13 cellular contexts compared by ENCODE assay signal in genomic region chr14:63875311-63875710, GRCh38. TPM values are rescaled to one million over a fixed set of nuclear protein-coding genes. Genes with fewer than 3 reads are reported as not detected.
A peak's percentile ranks its signal among the peaks of the same experiment; 100 is the strongest.
DNase-seq lines count a peak whose midpoint lies in the region; ATAC-seq and TF ChIP-seq lines count a peak whose summit lies in the region.
"Had no signal": no experiment of that assay in that cellular context is flagged by ENCODE, and none has a peak within 500 bp of the region (broad histone marks: within the 10 kb centered on the region; RNA-seq: fewer than 3 reads in every experiment).

No MANE protein-coding gene starts in this region.

- TF ChIP-seq CTCF in body of pancreas (IDR thresholded peaks at IDR 0.05) (no peak), psoas muscle (IDR thresholded peaks at IDR 0.05) (no peak)
- TF ChIP-seq CTCF in CD8-positive, alpha-beta T cell (IDR thresholded peaks at IDR 0.05) = no peak

- CTCF ChIA-PET in CD8-positive, alpha-beta T cell (lab: Charles Lee) = no interaction called here

- H3K4me3 ChIP-seq in body of pancreas (no peak overlapping the region), psoas muscle (no peak overlapping the region)
- no peak overlapping the region for H3K4me3 ChIP-seq in CD8-positive, alpha-beta T cell (ENCODE audit: low read depth, low read length)
- H3K4me3 ChIP-seq: BLaER1 had no signal

- H3K27ac ChIP-seq in body of pancreas (peak overlapping the region; percentile 7 to 61 (median 44)), psoas muscle (peak overlapping the region; percentile 54)
- H3K27ac ChIP-seq in CD8-positive, alpha-beta T cell (ENCODE audit: low read depth, low read length) = no peak overlapping the region
- H3K27ac ChIP-seq: BLaER1, VCaP had no signal

- H3K9me3 ChIP-seq in body of pancreas (no peaks in the 10 kb centered on the region), psoas muscle (no peaks in the 10 kb centered on the region)
- H3K9me3 ChIP-seq in CD8-positive, alpha-beta T cell (ENCODE audit: low read length) = no peaks in the 10 kb centered on the region
- H3K9me3 ChIP-seq: BLaER1 had no signal

- TF ChIP-seq POLR2A in body of pancreas (IDR thresholded peaks at IDR 0.05) = no peak

- peaks cover 25% of the 10 kb centered on the region for H3K36me3 Mint-ChIP-seq in CD8-positive, alpha-beta T cell

- H3K27me3 Mint-ChIP-seq in CD8-positive, alpha-beta T cell (ENCODE audit: low read depth) = no peaks in the 10 kb centered on the region

- 50 to 56% methylated on average over 2 of the region's 2 CpGs for WGBS in body of pancreas, 2 donors
- 56 to 73% (median 69%) methylated on average over 2 of the region's 2 CpGs for WGBS in psoas muscle, 3 donors

- no peaks in the 10 kb centered on the region for H3K9me3 Mint-ChIP-seq in CD8-positive, alpha-beta T cell

- DNase-seq in EL (peak; percentile 47), body of pancreas (peak in 1 of 4 donors; percentile 28), Right ventricle myocardium superior (no peak), psoas muscle (no peak)
- DNase-seq in activated CD4-positive, alpha-beta T cell treated with anti-CD3 and anti-CD28 coated beads, Interleukin-2, amount 50 U/mL, for 1 hour = no peak
- DNase-seq in CD8-positive, alpha-beta T cell = no peak
- DNase-seq: effector CD8-positive, alpha-beta T cell; stimulated activated CD4-positive, alpha-beta T cell treated with anti-CD3 and anti-CD28 coated beads, Interleukin-12 subunit alpha, Interleukin-12 subunit beta, amount 100 ng/mL, for 4 hours; stimulated activated naive CD4-positive, alpha-beta T cell treated with Interleukin-2 at 50 U/mL for 16 hours had no signal

- no peak overlapping the region for H3K27ac Mint-ChIP-seq in CD8-positive, alpha-beta T cell

- POLR2A ChIA-PET in CD8-positive, alpha-beta T cell (lab: Charles Lee) = no interaction called here

- intact Hi-C loops in body of pancreas (cut with DNase I) (no loop called here), Right ventricle myocardium superior (cut with DNase I) (no loop called here), psoas muscle (cut with DNase I) (no loop called here)
- intact Hi-C loops in CD8-positive, alpha-beta T cell (cut with DNase I, micrococcal nuclease) = no loop called here

- H3K4me1 Mint-ChIP-seq in CD8-positive, alpha-beta T cell (ENCODE audit: low read depth) = peaks cover 41% of the 10 kb centered on the region

- no peak overlapping the region for H3K4me3 Mint-ChIP-seq in CD8-positive, alpha-beta T cell

- H3K4me1 ChIP-seq in body of pancreas = peaks cover 35% of the 10 kb centered on the region
- peaks cover 27% of the 10 kb centered on the region for H3K4me1 ChIP-seq in psoas muscle
- peaks cover 4% of the 10 kb centered on the region for H3K4me1 ChIP-seq in CD8-positive, alpha-beta T cell (ENCODE audit: insufficient read depth, low read length)

- H3K27me3 ChIP-seq in body of pancreas (no peaks in the 10 kb centered on the region), psoas muscle (ENCODE audit: insufficient read depth in 3 of 3, low read length in 2 of 3) (no peaks in the 10 kb centered on the region)
- no peaks in the 10 kb centered on the region for H3K27me3 ChIP-seq in CD8-positive, alpha-beta T cell (ENCODE audit: insufficient read depth, low read length)
- H3K27me3 ChIP-seq: BLaER1 had no signal

- ATAC-seq in body of pancreas (peak; percentile 61), Right ventricle myocardium superior (ENCODE audit: poor library complexity) (peak; percentile 67), psoas muscle (peak; percentile 59 to 70 (median 66)), GM18502 (IDR thresholded peaks at IDR 0.05; ENCODE audit: poor library complexity, unreplicated experiment) (no peak), GM21381 (IDR thresholded peaks at IDR 0.05; ENCODE audit: unreplicated experiment) (no peak)
- no peak for ATAC-seq in CD8-positive, alpha-beta T cell

- no peaks in the 10 kb centered on the region for H3K36me3 ChIP-seq in body of pancreas (replicated peaks in 1 of 2; ENCODE audit: insufficient read depth in 1 of 2, low read depth in 2 of 2)
- no peaks in the 10 kb centered on the region for H3K36me3 ChIP-seq in psoas muscle (ENCODE audit: insufficient read depth in 1 of 2, low read depth in 1 of 2)
- H3K36me3 ChIP-seq in CD8-positive, alpha-beta T cell (ENCODE audit: insufficient read depth, low read length) = no peaks in the 10 kb centered on the region

RNA-seq across cellular contexts. Expression of gene SYNE2, which starts 22.5 kb away (rescaled TPM):
- total RNA-seq in body of pancreas = 100 to 1,000 TPM; 163 to 240 TPM
- 193 TPM for total RNA-seq in Right ventricle myocardium superior
- total RNA-seq in psoas muscle = 100 to 1,000 TPM in 3 of 4 donors, 10 to 100 TPM in 1; 78.3 to 239 (median 152) TPM
- 100 to 1,000 TPM in 2 of 3 donors, 10 to 100 TPM in 1; 23.0 to 188 (median 101) TPM for polyA plus RNA-seq in psoas muscle
- total RNA-seq in CD8-positive, alpha-beta T cell = 10 to 100 TPM; 93.4 to 94.2 TPM

Comparison
In these comparisons a context has a peak if more than half of its experiments do, and no peak if none do; other contexts are left out.
1. ATAC-seq: peak in body of pancreas (single experiment), Right ventricle myocardium superior (single experiment) and psoas muscle (4 of 4); none in CD8-positive, alpha-beta T cell (single experiment), GM18502 (single experiment) and GM21381 (single experiment).